ENCODE assay signal across 9 cellular contexts in the genomic region with DNA sequence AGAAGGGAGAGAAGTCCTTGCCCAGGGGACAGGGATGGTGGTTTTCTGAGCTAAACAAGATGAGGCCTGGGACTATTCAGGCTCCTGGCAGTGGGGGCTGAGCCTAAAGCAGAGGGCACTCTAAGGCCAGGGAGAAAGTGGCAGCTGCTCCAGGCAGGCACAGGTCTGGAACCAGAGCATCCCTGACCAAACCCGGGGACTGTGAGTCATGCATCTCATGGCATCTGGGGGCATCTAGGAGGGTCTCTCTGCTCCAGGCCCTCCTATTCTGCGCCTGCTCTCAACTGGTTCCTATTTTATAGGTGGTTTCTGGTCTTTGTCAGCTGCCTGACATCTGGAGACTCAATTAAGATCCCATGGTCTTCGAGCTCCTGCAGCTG. TPM values are rescaled to one million over a fixed set of nuclear protein-coding genes. Genes with fewer than 3 reads are reported as not detected.
A peak's percentile ranks its signal among the peaks of the same experiment; 100 is the strongest.
DNase-seq lines count a peak whose midpoint lies in the region; ATAC-seq and TF ChIP-seq lines count a peak whose summit lies in the region.
"Had no signal": no experiment of that assay in that cellular context is flagged by ENCODE, and none has a peak within 500 bp of the region (broad histone marks: within the 10 kb centered on the region; RNA-seq: fewer than 3 reads in every experiment).

No MANE protein-coding gene starts in this region.

- H3K36me3 Mint-ChIP-seq in CD4-positive, CD25-positive, alpha-beta regulatory T cell = no peaks in the 10 kb centered on the region
- H3K36me3 Mint-ChIP-seq in activated naive CD8-positive, alpha-beta T cell treated with anti-CD3 and anti-CD28 coated beads, Interleukin-2, amount 50 U/mL, for 24 hours (ENCODE audit: low read depth) = no peaks in the 10 kb centered on the region
- no peaks in the 10 kb centered on the region for H3K36me3 Mint-ChIP-seq in naive thymus-derived CD8-positive, alpha-beta T cell
- H3K36me3 Mint-ChIP-seq: immature natural killer cell had no signal

- no peaks in the 10 kb centered on the region for H3K36me3 ChIP-seq in CD4-positive, CD25-positive, alpha-beta regulatory T cell (ENCODE audit: control insufficient read depth, insufficient read depth, low read length)
- H3K36me3 ChIP-seq in Peyer's patch = no peaks in the 10 kb centered on the region

- H3K4me1 ChIP-seq in CD4-positive, CD25-positive, alpha-beta regulatory T cell (ENCODE audit: control insufficient read depth, insufficient read depth, low read length, poor library complexity, severe bottlenecking) = peaks cover 7% of the 10 kb centered on the region
- peaks cover 0 to 10% (median 0%) of the 10 kb centered on the region in 4 donors for H3K4me1 ChIP-seq in Peyer's patch

- H3K27ac Mint-ChIP-seq in CD4-positive, CD25-positive, alpha-beta regulatory T cell = peak overlapping the region in 2 of 3 donors; percentile 76 to 96
- H3K27ac Mint-ChIP-seq in activated naive CD8-positive, alpha-beta T cell treated with anti-CD3 and anti-CD28 coated beads, Interleukin-2, amount 50 U/mL, for 24 hours = peak overlapping the region; percentile 82
- H3K27ac Mint-ChIP-seq in naive thymus-derived CD8-positive, alpha-beta T cell = peak overlapping the region in 7 of 10 donors; percentile 22 to 92 (median 69)

- DNase-seq in CD4-positive, CD25-positive, alpha-beta regulatory T cell = no peak
- no peak for DNase-seq in activated naive CD8-positive, alpha-beta T cell treated with anti-CD3 and anti-CD28 coated beads, Interleukin-2, amount 50 U/mL, for 24 hours
- no peak for DNase-seq in naive thymus-derived CD8-positive, alpha-beta T cell
- no peak for DNase-seq in GM19240 (ENCODE audit: insufficient read length, low spot score)
- DNase-seq in Peyer's patch = no peak
- DNase-seq in NCI-H524 treated with DMSO at 0.1 percent for 48 hours (lab: John Stamatoyannopoulos, UW) = no peak

- POLR2A ChIA-PET in naive thymus-derived CD8-positive, alpha-beta T cell (lab: Charles Lee) = no interaction called here

- H3K4me1 Mint-ChIP-seq in CD4-positive, CD25-positive, alpha-beta regulatory T cell = peaks cover 0 to 18% (median 5%) of the 10 kb centered on the region in 4 donors
- peaks cover 49% of the 10 kb centered on the region for H3K4me1 Mint-ChIP-seq in activated naive CD8-positive, alpha-beta T cell treated with anti-CD3 and anti-CD28 coated beads, Interleukin-2, amount 50 U/mL, for 24 hours
- H3K4me1 Mint-ChIP-seq in naive thymus-derived CD8-positive, alpha-beta T cell = peaks cover 14 to 21% (median 16%) of the 10 kb centered on the region in 4 donors

- H3K27me3 Mint-ChIP-seq in CD4-positive, CD25-positive, alpha-beta regulatory T cell = peaks cover 2% of the 10 kb centered on the region
- H3K27me3 Mint-ChIP-seq in activated naive CD8-positive, alpha-beta T cell treated with anti-CD3 and anti-CD28 coated beads, Interleukin-2, amount 50 U/mL, for 24 hours = peaks cover 17% of the 10 kb centered on the region
- H3K27me3 Mint-ChIP-seq in naive thymus-derived CD8-positive, alpha-beta T cell = peaks cover 4 to 38% (median 24%) of the 10 kb centered on the region in 5 donors

- H3K27me3 ChIP-seq in CD4-positive, CD25-positive, alpha-beta regulatory T cell (ENCODE audit: control insufficient read depth, insufficient read depth, low read length) = no peaks in the 10 kb centered on the region
- H3K27me3 ChIP-seq in Peyer's patch = no peaks in the 10 kb centered on the region

- no peaks in the 10 kb centered on the region for H3K9me3 ChIP-seq in CD4-positive, CD25-positive, alpha-beta regulatory T cell (ENCODE audit: control insufficient read depth in 2 of 2, low read length in 2 of 2)
- no peaks in the 10 kb centered on the region for H3K9me3 ChIP-seq in Peyer's patch

- no peaks in the 10 kb centered on the region for H3K9me3 Mint-ChIP-seq in CD4-positive, CD25-positive, alpha-beta regulatory T cell
- no peaks in the 10 kb centered on the region for H3K9me3 Mint-ChIP-seq in activated naive CD8-positive, alpha-beta T cell treated with anti-CD3 and anti-CD28 coated beads, Interleukin-2, amount 50 U/mL, for 24 hours
- no peaks in the 10 kb centered on the region for H3K9me3 Mint-ChIP-seq in naive thymus-derived CD8-positive, alpha-beta T cell
- H3K9me3 Mint-ChIP-seq: immature natural killer cell had no signal

- no peak for TF ChIP-seq CTCF in Peyer's patch (IDR thresholded peaks at IDR 0.05)

- TF ChIP-seq POLR2A in Peyer's patch (IDR thresholded peaks at IDR 0.05) = no peak

- no peak for ATAC-seq in CD4-positive, CD25-positive, alpha-beta regulatory T cell (ENCODE audit: low read depth in 2 of 2)
- peak; percentile 4 for ATAC-seq in HG02678 (IDR thresholded peaks at IDR 0.05; ENCODE audit: unreplicated experiment)
- no peak for ATAC-seq in activated naive CD8-positive, alpha-beta T cell treated with anti-CD3 and anti-CD28 coated beads, Interleukin-2, amount 50 U/mL, for 24 hours
- no peak for ATAC-seq in naive thymus-derived CD8-positive, alpha-beta T cell
- ATAC-seq in GM18511 (IDR thresholded peaks at IDR 0.05; ENCODE audit: unreplicated experiment) = no peak

- no peak overlapping the region for H3K4me3 Mint-ChIP-seq in CD4-positive, CD25-positive, alpha-beta regulatory T cell
- H3K4me3 Mint-ChIP-seq in activated naive CD8-positive, alpha-beta T cell treated with anti-CD3 and anti-CD28 coated beads, Interleukin-2, amount 50 U/mL, for 24 hours = peak overlapping the region; percentile 34
- H3K4me3 Mint-ChIP-seq in naive thymus-derived CD8-positive, alpha-beta T cell = peak overlapping the region in 1 of 10 donors; percentile 65

- no peak overlapping the region for H3K4me3 ChIP-seq in CD4-positive, CD25-positive, alpha-beta regulatory T cell (ENCODE audit: low read depth, low read length)
- H3K4me3 ChIP-seq in Peyer's patch = no peak overlapping the region

- H3K27ac ChIP-seq in CD4-positive, CD25-positive, alpha-beta regulatory T cell (ENCODE audit: insufficient read depth, low read length, poor library complexity, severe bottlenecking) = no peak overlapping the region
- peak overlapping the region in 1 of 4 donors; percentile 51 for H3K27ac ChIP-seq in Peyer's patch

RNA-seq across cellular contexts. Expression of a gene that starts 11.6 kb away (rescaled TPM):
- total RNA-seq in CD4-positive, CD25-positive, alpha-beta regulatory T cell = not detected
- polyA plus RNA-seq in CD4-positive, CD25-positive, alpha-beta regulatory T cell = 1 to 10 TPM in 1 of 4 donors, under 1 TPM in 1, not detected in 2; 0.56 to 1.4 TPM
- not detected for total RNA-seq in naive thymus-derived CD8-positive, alpha-beta T cell
- not detected for polyA plus RNA-seq in naive thymus-derived CD8-positive, alpha-beta T cell
- 1 to 10 TPM in 1 of 4 donors, under 1 TPM in 1, not detected in 2; 0.67 to 1.2 TPM for total RNA-seq in Peyer's patch
- polyA plus RNA-seq: immature natural killer cell had no signal

RNA-seq across cellular contexts. Expression of a gene that starts 29.8 kb away (rescaled TPM):
- total RNA-seq in CD4-positive, CD25-positive, alpha-beta regulatory T cell = not detected
- polyA plus RNA-seq in CD4-positive, CD25-positive, alpha-beta regulatory T cell = under 1 TPM in 1 of 4 donors, not detected in 3; 0.10 TPM
- total RNA-seq in naive thymus-derived CD8-positive, alpha-beta T cell = not detected
- not detected for polyA plus RNA-seq in naive thymus-derived CD8-positive, alpha-beta T cell
- not detected for total RNA-seq in Peyer's patch

RNA-seq across cellular contexts. Expression of a gene that starts 46.7 kb away (rescaled TPM):
- total RNA-seq in CD4-positive, CD25-positive, alpha-beta regulatory T cell = not detected
- polyA plus RNA-seq in CD4-positive, CD25-positive, alpha-beta regulatory T cell = not detected
- not detected for total RNA-seq in naive thymus-derived CD8-positive, alpha-beta T cell
- polyA plus RNA-seq in naive thymus-derived CD8-positive, alpha-beta T cell = not detected
- not detected for total RNA-seq in Peyer's patch

RNA-seq across cellular contexts. Expression of a gene that starts 52.8 kb away (rescaled TPM):
- total RNA-seq in CD4-positive, CD25-positive, alpha-beta regulatory T cell = not detected
- polyA plus RNA-seq in CD4-positive, CD25-positive, alpha-beta regulatory T cell = not detected
- total RNA-seq in naive thymus-derived CD8-positive, alpha-beta T cell = not detected
- not detected for polyA plus RNA-seq in naive thymus-derived CD8-positive, alpha-beta T cell
- under 1 TPM in 2 of 4 donors, not detected in 2; 0.13 to 0.38 TPM for total RNA-seq in Peyer's patch
- polyA plus RNA-seq: immature natural killer cell had no signal
